In genomic region chr9:10479172-10479571, GRCh38 we compare ENCODE assay signal across 1 cellular context.
TF ChIP-seq lines count a peak whose summit lies in the region.

No MANE protein-coding gene starts in this region.

TF ChIP-seq in HCT116, 20 proteins besides CTCF, POLR2A, EP300 and RAD21 (continued from another document):
- TF ChIP-seq REST (IDR thresholded peaks at IDR 0.05; ENCODE audit: low read depth) (no peak), TCF7L2 (IDR thresholded peaks at IDR 0.05; ENCODE audit: borderline replicate concordance, extremely low read depth, insufficient read depth, insufficient read length) (no peak), SIN3A (IDR thresholded peaks at IDR 0.05; ENCODE audit: low read depth) (no peak), FOSL1 (IDR thresholded peaks at IDR 0.05; ENCODE audit: low read depth) (no peak), ZNF274 (IDR thresholded peaks at IDR 0.05; ENCODE audit: low read depth, low read length) (no peak)
TF ChIP-seq in HCT116: peak in this region for 0.
